8 cellular contexts compared by ENCODE assay signal in the genomic region with DNA sequence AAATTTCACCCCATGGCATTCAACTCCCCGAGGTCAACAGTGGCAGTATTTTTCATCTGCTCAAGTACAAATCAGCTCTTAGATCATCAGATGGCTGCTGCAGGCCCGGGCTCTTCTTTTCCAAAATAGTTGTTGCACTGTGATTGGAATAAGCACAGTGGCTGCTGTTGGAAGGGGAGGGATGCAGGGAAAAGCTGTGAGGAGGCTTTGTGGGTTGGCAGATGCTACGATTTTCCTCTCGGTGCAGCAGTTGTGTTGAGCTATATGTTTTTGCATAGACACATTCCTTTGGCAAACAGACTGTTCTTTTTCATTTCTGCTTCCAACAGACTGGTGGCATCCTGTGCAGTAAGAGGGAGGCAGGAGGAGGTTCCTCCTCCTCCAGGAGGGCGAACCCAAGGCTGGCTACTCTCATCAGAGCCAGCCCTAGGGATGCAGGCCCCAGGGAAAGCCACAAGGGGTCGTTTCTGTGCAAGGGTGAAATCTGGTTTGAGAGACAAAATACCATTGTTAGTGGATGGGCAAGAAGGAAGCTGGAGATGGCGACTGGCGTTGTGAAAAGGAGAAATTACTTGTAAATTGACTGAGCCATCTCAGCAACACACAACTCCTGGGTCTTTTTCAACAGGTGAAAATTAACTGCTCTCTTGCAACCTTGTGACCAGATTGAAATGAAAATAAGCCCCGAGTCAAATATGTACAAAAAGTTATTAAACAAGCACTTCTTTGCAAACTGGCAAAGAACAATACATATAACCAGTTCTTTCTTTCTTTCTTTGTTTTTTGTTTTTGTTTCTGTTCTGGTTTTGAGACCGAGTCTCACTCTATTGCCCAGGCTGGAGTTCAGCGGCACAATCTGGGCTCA. TPM values are rescaled to one million over a fixed set of nuclear protein-coding genes. Genes with fewer than 3 reads are reported as not detected.
DNase-seq lines count a peak whose midpoint lies in the region; ATAC-seq and TF ChIP-seq lines count a peak whose summit lies in the region.

No MANE protein-coding gene starts in this region.

- H3K36me3 Mint-ChIP-seq in activated CD4-positive, alpha-beta memory T cell treated with anti-CD3 and anti-CD28 coated beads for 36 hours, result no peaks in the 10 kb centered on the region

- no peak overlapping the region for H3K4me3 Mint-ChIP-seq in activated CD4-positive, alpha-beta memory T cell treated with anti-CD3 and anti-CD28 coated beads for 36 hours

- H3K27ac Mint-ChIP-seq in activated CD4-positive, alpha-beta memory T cell treated with anti-CD3 and anti-CD28 coated beads for 36 hours, result no peak overlapping the region

- H3K4me3 ChIP-seq in dorsolateral prefrontal cortex, result peak overlapping the region in 12 of 59 donors; percentile 3 to 38 (median 14)

- peak; percentile 24 for DNase-seq in DMS114 treated with DMSO at 0.1 percent for 48 hours (lab: John Stamatoyannopoulos, UW; ENCODE audit: unreplicated experiment)
- peak; percentile 61 to 74 for DNase-seq in NCI-H524 (lab: John Stamatoyannopoulos, UW)
- DNase-seq in activated CD4-positive, alpha-beta memory T cell treated with anti-CD3 and anti-CD28 coated beads for 36 hours, result peak; percentile 79
- peak; percentile 51 to 84 (median 76) for DNase-seq in dorsolateral prefrontal cortex
- peak; percentile 91 for DNase-seq in medulla oblongata (ENCODE audit: extremely low spot score)
- peak; percentile 26 to 44 for DNase-seq in stimulated activated CD8-positive, alpha-beta memory T cell treated with anti-CD3 and anti-CD28 coated beads, Interleukin-15, amount 100 ng/mL, for 4 hours (ENCODE audit: low read depth in 2 of 2)

- H3K27ac ChIP-seq in dorsolateral prefrontal cortex, result peak overlapping the region in 54 of 59 donors; percentile 1 to 82 (median 62)

- TF ChIP-seq CTCF in dorsolateral prefrontal cortex (IDR thresholded peaks at IDR 0.05 in 54 of 56, conservative IDR thresholded peaks at IDR 0.05 in 2 of 56; ENCODE audit: low read depth in 1 of 56, partially characterized antibody in 56 of 56), result peak; percentile 51 to 92 (median 82)

- H3K4me1 Mint-ChIP-seq in activated CD4-positive, alpha-beta memory T cell treated with anti-CD3 and anti-CD28 coated beads for 36 hours (ENCODE audit: low read depth), result peaks cover 6% of the 10 kb centered on the region

- CTCF ChIA-PET in activated CD4-positive, alpha-beta memory T cell treated with anti-CD3 and anti-CD28 coated beads for 36 hours (lab: Charles Lee), result interaction anchor here (0.6 to 5.8 kb wide), 39 partner anchors 8 to 311 kb away, joined by 3 to 119 read pairs (median 4); a partner anchor contains a TSS

- H3K27me3 ChIP-seq in dorsolateral prefrontal cortex, result no peaks in the 10 kb centered on the region

- H3K9me3 Mint-ChIP-seq in activated CD4-positive, alpha-beta memory T cell treated with anti-CD3 and anti-CD28 coated beads for 36 hours, result no peaks in the 10 kb centered on the region

- H3K27me3 Mint-ChIP-seq in activated CD4-positive, alpha-beta memory T cell treated with anti-CD3 and anti-CD28 coated beads for 36 hours, result peaks cover 1% of the 10 kb centered on the region

- POLR2A ChIA-PET in activated CD4-positive, alpha-beta memory T cell treated with anti-CD3 and anti-CD28 coated beads for 36 hours (lab: Charles Lee), result no interaction called here

- intact Hi-C loops in activated CD4-positive, alpha-beta memory T cell treated with anti-CD3 and anti-CD28 coated beads for 36 hours (cut with micrococcal nuclease), result loop anchor here (1.0 to 2.0 kb wide), 5 partner anchors 26 to 225 kb away; a partner anchor contains a TSS
- intact Hi-C loops in dorsolateral prefrontal cortex (cut with DNase I), result loop anchor here (1.0 to 5.0 kb wide), 4 partner anchors 48 to 224 kb away; no protein-coding TSS in a partner anchor

- peak; percentile 50 for ATAC-seq in HG02759 (IDR thresholded peaks at IDR 0.05; ENCODE audit: unreplicated experiment)
- no peak for ATAC-seq in GM18861 (IDR thresholded peaks at IDR 0.05; ENCODE audit: unreplicated experiment)

RNA-seq across cellular contexts. Expression of a gene that starts 26.6 kb away (rescaled TPM):
- total RNA-seq in activated CD4-positive, alpha-beta memory T cell treated with anti-CD3 and anti-CD28 coated beads for 36 hours, result 10 to 100 TPM; 18.8 to 20.8 TPM
- total RNA-seq in dorsolateral prefrontal cortex, result 10 to 100 TPM in 119 of 120 experiments, 1 to 10 TPM in 1; 5.9 to 36.7 (median 18.6) TPM

Comparison
In these comparisons a context has a peak if more than half of its experiments do, and no peak if none do; other contexts are left out.
1. DNase-seq: peak in every context shown above with its lines; median percentile 91 in medulla oblongata; 79 in activated CD4-positive, alpha-beta memory T cell treated with anti-CD3 and anti-CD28 coated beads for 36 hours; 76 in dorsolateral prefrontal cortex; 68 in NCI-H524; 35 in stimulated activated CD8-positive, alpha-beta memory T cell treated with anti-CD3 and anti-CD28 coated beads, Interleukin-15, amount 100 ng/mL, for 4 hours; 24 in DMS114 treated with DMSO at 0.1 percent for 48 hours.